ENCODE assay signal across 34 cellular contexts in genomic region chr3:13617981-13618380, GRCh38.
"Had no signal": no experiment of that assay in that cellular context is flagged by ENCODE, and none has a peak within 500 bp of the region (broad histone marks: within the 10 kb centered on the region; RNA-seq: fewer than 3 reads in every experiment).

No MANE protein-coding gene starts in this region.

- H3K36me3 ChIP-seq: brain microvascular endothelial cell, gastrocnemius medialis, WERI-Rb-1 had no signal

- H3K4me1 Mint-ChIP-seq: activated B cell treated with CpG ODN at 0.5 μM for 24 hours had no signal

- H3K27ac ChIP-seq: brain microvascular endothelial cell, esophagus muscularis mucosa, foreskin keratinocyte, gastrocnemius medialis, WERI-Rb-1 had no signal

- DNase-seq: activated B cell treated with CpG ODN at 0.5 μM for 24 hours; activated CD4-positive, alpha-beta T cell treated with anti-CD3 and anti-CD28 coated beads for 48 hours; activated CD4-positive, alpha-beta T cell treated with anti-CD3 and anti-CD28 coated beads, Interleukin-2, amount 50 U/mL, for 1 hour; activated CD4-positive, alpha-beta T cell treated with anti-CD3 and anti-CD28 coated beads, Interleukin-2, amount 50 U/mL, for 48 hours; activated CD8-positive, alpha-beta memory T cell treated with anti-CD3 and anti-CD28 coated beads for 24 hours; activated CD8-positive, alpha-beta T cell treated with anti-CD3 and anti-CD28 coated beads for 36 hours; activated effector memory CD4-positive, alpha-beta T cell treated with Interleukin-2 at 50 U/mL for 16 hours; activated gamma-delta T cell treated with Interleukin-2 at 50 U/mL for 16 hours; activated naive CD4-positive, alpha-beta T cell treated with anti-CD3 and anti-CD28 coated beads, Interleukin-2, amount 50 U/mL, for 16 hours; activated naive CD4-positive, alpha-beta T cell treated with Interleukin-2 at 50 U/mL for 16 hours; activated T-cell treated with anti-CD3 and anti-CD28 coated beads, Interleukin-2, amount 50 U/mL, for 4 hours; amniotic stem cell; anterior cingulate cortex; brain microvascular endothelial cell; cortex of kidney; dermis blood vessel endothelial cell; effector CD4-positive, alpha-beta T cell; effector memory CD8-positive, alpha-beta T cell; erythroblast; foreskin keratinocyte; gastrocnemius medialis; T-helper 1 cell; T-helper 17 cell; T1000; WERI-Rb-1 had no signal

- H3K9me3 ChIP-seq: esophagus muscularis mucosa, gastrocnemius medialis had no signal

- FAIRE-seq: astrocyte, bronchial epithelial cell, colon had no signal

- H3K9me3 Mint-ChIP-seq: activated B cell treated with CpG ODN at 0.5 μM for 24 hours; activated CD8-positive, alpha-beta T cell treated with anti-CD3 and anti-CD28 coated beads for 36 hours; activated T-cell treated with anti-CD3 and anti-CD28 coated beads, Interleukin-2, amount 50 U/mL, for 4 hours; central memory CD8-positive, alpha-beta T cell; T-helper 2 cell treated with Interferon-gamma antibody and Interleukin-4, amounts not matched to agents 5 μg/mL and 100 μg/mL, for 36 hours had no signal

- H3K27me3 ChIP-seq: brain microvascular endothelial cell, esophagus muscularis mucosa, foreskin keratinocyte, gastrocnemius medialis had no signal

- H3K27ac Mint-ChIP-seq: activated B cell treated with CpG ODN at 0.5 μM for 24 hours; activated CD8-positive, alpha-beta T cell treated with anti-CD3 and anti-CD28 coated beads for 36 hours; activated naive CD8-positive, alpha-beta T cell; activated T-helper 17 cell treated with anti-CD3 and anti-CD28 coated beads, Interleukin-2, amount 50 U/mL, for 72 hours; effector memory CD8-positive, alpha-beta T cell; T-helper 17 cell; T-helper 2 cell treated with Interferon-gamma antibody and Interleukin-4, amounts not matched to agents 5 μg/mL and 100 μg/mL, for 36 hours had no signal

- H3K4me3 ChIP-seq: esophagus muscularis mucosa, gastrocnemius medialis had no signal

- H3K4me3 Mint-ChIP-seq: activated B cell treated with CpG ODN at 0.5 μM for 24 hours; activated CD8-positive, alpha-beta T cell treated with anti-CD3 and anti-CD28 coated beads for 36 hours; activated naive CD8-positive, alpha-beta T cell; activated T-cell treated with anti-CD3 and anti-CD28 coated beads, Interleukin-2, amount 50 U/mL, for 4 hours; activated T-helper 17 cell treated with anti-CD3 and anti-CD28 coated beads, Interleukin-2, amount 50 U/mL, for 72 hours; central memory CD8-positive, alpha-beta T cell; effector memory CD8-positive, alpha-beta T cell; T-helper 17 cell; T-helper 2 cell treated with Interferon-gamma antibody and Interleukin-4, amounts not matched to agents 5 μg/mL and 100 μg/mL, for 36 hours had no signal

- H3K4me1 ChIP-seq: gastrocnemius medialis had no signal

- H3K27me3 Mint-ChIP-seq: activated B cell treated with CpG ODN at 0.5 μM for 24 hours; activated CD8-positive, alpha-beta T cell treated with anti-CD3 and anti-CD28 coated beads for 36 hours; activated naive CD8-positive, alpha-beta T cell; central memory CD8-positive, alpha-beta T cell had no signal

- ATAC-seq: activated CD4-positive, CD25-positive, alpha-beta regulatory T cell treated with anti-CD3 and anti-CD28 coated beads, Interleukin-2, amount 50 U/mL, for 24 hours; activated CD8-positive, alpha-beta T cell treated with anti-CD3 and anti-CD28 coated beads for 36 hours; activated T-cell treated with anti-CD3 and anti-CD28 coated beads, Interleukin-2, amount 50 U/mL, for 4 hours; activated T-helper 17 cell treated with anti-CD3 and anti-CD28 coated beads, Interleukin-2, amount 50 U/mL, for 72 hours; effector memory CD8-positive, alpha-beta T cell; foreskin keratinocyte; gastrocnemius medialis; T-helper 17 cell had no signal
